Comparison of ENCODE assay signal across 26 cellular contexts in the genomic region with DNA sequence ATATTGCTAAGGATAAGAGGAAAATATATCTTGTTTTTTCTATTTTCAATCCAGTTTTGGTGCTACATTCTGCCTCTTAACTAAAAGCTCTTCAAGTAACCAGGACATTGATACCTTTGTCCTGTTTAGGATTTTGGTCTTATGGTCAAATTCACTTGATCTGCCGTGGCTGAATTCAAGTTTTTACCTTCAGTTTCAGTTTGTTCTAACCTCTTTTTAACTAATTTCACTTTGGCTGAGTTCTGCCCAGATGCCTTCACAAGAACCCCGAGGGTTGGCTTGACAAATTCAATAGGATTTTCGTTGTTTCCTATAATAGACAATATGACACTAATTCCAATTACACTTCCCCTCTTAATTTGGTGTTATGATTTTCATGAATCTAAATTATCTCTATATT.
DNase-seq lines count a peak whose midpoint lies in the region; ATAC-seq and TF ChIP-seq lines count a peak whose summit lies in the region.
"Had no signal": no experiment of that assay in that cellular context is flagged by ENCODE, and none has a peak within 500 bp of the region (broad histone marks: within the 10 kb centered on the region; RNA-seq: fewer than 3 reads in every experiment).

No MANE protein-coding gene starts in this region.

- H3K27ac ChIP-seq in ACC112 (ENCODE audit: low read depth, low read length) (no peak overlapping the region), MM.1S (ENCODE audit: low read length) (peak overlapping the region; percentile 22; the same call in 1 of the 2 replicates)
- H3K27ac ChIP-seq: C4-2B had no signal

- H3K9me3 ChIP-seq in MM.1S (replicated peaks; ENCODE audit: insufficient read depth, low read length), result no peaks in the 10 kb centered on the region
- H3K9me3 ChIP-seq in MG63, result peaks cover 14% of the 10 kb centered on the region

- H3K9me2 ChIP-seq in MM.1S (replicated peaks; ENCODE audit: insufficient read depth, low read length), result no peaks in the 10 kb centered on the region

- H2AFZ ChIP-seq in ACC112 (ENCODE audit: low read length, unreplicated experiment) (peak overlapping the region; percentile 35), MM.1S (ENCODE audit: low read length) (peak overlapping the region; percentile 29)

- H3F3A ChIP-seq in MM.1S (ENCODE audit: insufficient read depth, low read length), result peaks cover 8% of the 10 kb centered on the region

- H3K36me3 ChIP-seq in ACC112 (ENCODE audit: insufficient read depth, low read length), result no peaks in the 10 kb centered on the region
- H3K36me3 ChIP-seq in MM.1S (replicated peaks; ENCODE audit: insufficient read depth, low read length), result no peaks in the 10 kb centered on the region
- H3K36me3 ChIP-seq in MG63, result no peaks in the 10 kb centered on the region

- H3K4me3 ChIP-seq in ACC112 (ENCODE audit: low read depth, low read length), result 0 out of 2 replicates have a peak overlapping the region, but pooled peaks have one; percentile 18
- no peak overlapping the region; the same call in 1 of the 2 replicates for H3K4me3 ChIP-seq in GM12864 (ENCODE audit: low read depth, low read length)
- peak overlapping the region; percentile 43 for H3K4me3 ChIP-seq in MM.1S (ENCODE audit: low read length)
- no peak overlapping the region for H3K4me3 ChIP-seq in MG63

- peaks cover 19% of the 10 kb centered on the region for H3K27me3 Mint-ChIP-seq in central memory CD8-positive, alpha-beta T cell
- H3K27me3 Mint-ChIP-seq in naive thymus-derived CD8-positive, alpha-beta T cell, result peaks cover 0 to 11% (median 2%) of the 10 kb centered on the region in 5 donors

- peak overlapping the region; percentile 70 for H3K4me2 ChIP-seq in MM.1S (ENCODE audit: low read depth, low read length)

- H3K9ac ChIP-seq in MM.1S (ENCODE audit: low read length), result peak overlapping the region; percentile 15; the same call in 1 of the 2 replicates

- no peaks in the 10 kb centered on the region for H3K36me3 Mint-ChIP-seq in central memory CD8-positive, alpha-beta T cell (ENCODE audit: insufficient read depth)
- no peaks in the 10 kb centered on the region for H3K36me3 Mint-ChIP-seq in naive thymus-derived CD8-positive, alpha-beta T cell

- H3K27me3 ChIP-seq in ACC112 (ENCODE audit: insufficient read depth, low read length), result no peaks in the 10 kb centered on the region
- no peaks in the 10 kb centered on the region for H3K27me3 ChIP-seq in MM.1S (replicated peaks; ENCODE audit: insufficient read depth, low read length)
- no peaks in the 10 kb centered on the region for H3K27me3 ChIP-seq in MG63

- H4K20me1 ChIP-seq in MM.1S (ENCODE audit: insufficient read depth, low read length), result no peaks in the 10 kb centered on the region

- H3K9me3 Mint-ChIP-seq in central memory CD8-positive, alpha-beta T cell, result peaks cover 12% of the 10 kb centered on the region
- peaks cover 0 to 22% (median 9%) of the 10 kb centered on the region in 9 donors for H3K9me3 Mint-ChIP-seq in naive thymus-derived CD8-positive, alpha-beta T cell
- H3K9me3 Mint-ChIP-seq: T-helper 1 cell treated with Interleukin-12 subunit alpha and Interleukin-12 subunit beta and Interleukin-4 antibody, amounts not matched to agents 30 μg/mL and 1 μg/mL, for 36 hours had no signal

- H3K79me2 ChIP-seq in ACC112 (ENCODE audit: control insufficient read depth, insufficient read depth, low read length, unreplicated experiment), result no peaks in the 10 kb centered on the region
- H3K79me2 ChIP-seq in MM.1S (ENCODE audit: low read length), result no peaks in the 10 kb centered on the region

- H3K4me3 Mint-ChIP-seq in central memory CD8-positive, alpha-beta T cell, result peak overlapping the region; percentile 27
- peak overlapping the region in 1 of 10 donors; percentile 3 for H3K4me3 Mint-ChIP-seq in naive thymus-derived CD8-positive, alpha-beta T cell
- H3K4me3 Mint-ChIP-seq: T-helper 1 cell treated with Interleukin-12 subunit alpha and Interleukin-12 subunit beta and Interleukin-4 antibody, amounts not matched to agents 30 μg/mL and 1 μg/mL, for 36 hours had no signal

- H3K4me1 ChIP-seq in ACC112 (ENCODE audit: control insufficient read depth, insufficient read depth, low read length, unreplicated experiment) (peaks cover 38% of the 10 kb centered on the region), MM.1S (ENCODE audit: low read length) (peaks cover 15% of the 10 kb centered on the region)

- no peak overlapping the region for H3K27ac Mint-ChIP-seq in central memory CD8-positive, alpha-beta T cell (ENCODE audit: low read depth)
- H3K27ac Mint-ChIP-seq in naive thymus-derived CD8-positive, alpha-beta T cell, result no peak overlapping the region
- H3K27ac Mint-ChIP-seq: T-helper 1 cell treated with Interleukin-12 subunit alpha and Interleukin-12 subunit beta and Interleukin-4 antibody, amounts not matched to agents 30 μg/mL and 1 μg/mL, for 36 hours had no signal

- TF ChIP-seq CTCF in GM12864 (IDR thresholded peaks at IDR 0.05; ENCODE audit: low read depth, low read length, missing control alignments), result no peak
- no peak for TF ChIP-seq CTCF in MM.1S (IDR thresholded peaks at IDR 0.05; ENCODE audit: low read length)

- peak; percentile 10 for DNase-seq in GM12864 (ENCODE audit: low read depth)
- peak; percentile 85 for DNase-seq in MM.1S
- DNase-seq in central memory CD8-positive, alpha-beta T cell (ENCODE audit: low spot score in 2 of 2), result no peak
- DNase-seq in MG63, result no peak
- DNase-seq in SKM-1 treated with dmso at 0.1 percent for 144 hours (lab: John Stamatoyannopoulos, UW; ENCODE audit: unreplicated experiment), result no peak
- DNase-seq in naive thymus-derived CD8-positive, alpha-beta T cell, result no peak
- DNase-seq in effector CD8-positive, alpha-beta T cell (lab: John Stamatoyannopoulos, UW), result no peak
- DNase-seq: 8988T; AML-193; COR-L47; DMS 273 treated with DMSO at 0.1 percent for 48 hours; DND-41; H7; KBM-7; MV-4-11; NCI-H1105 treated with DMSO at 0.1 percent for 48 hours; NCI-H2029 treated with DMSO at 0.1 percent for 48 hours; NCI-H226; NCI-H510A treated with DMSO at 0.1 percent for 48 hours; NCI-H748 treated with DMSO at 0.1 percent for 48 hours; NK-92 treated with Interleukin-12 subunit alpha and Interleukin-12 subunit beta, amount 100 ng/mL, for 24 hours; Right ventricle myocardium superior had no signal

- peaks cover 10% of the 10 kb centered on the region for H3K4me1 Mint-ChIP-seq in central memory CD8-positive, alpha-beta T cell
- peaks cover 0 to 6% (median 2%) of the 10 kb centered on the region in 4 donors for H3K4me1 Mint-ChIP-seq in naive thymus-derived CD8-positive, alpha-beta T cell

- no peak for ATAC-seq in central memory CD8-positive, alpha-beta T cell (replicated peaks; ENCODE audit: extremely low read depth, poor library complexity, severe bottlenecking)
- ATAC-seq in naive thymus-derived CD8-positive, alpha-beta T cell, result no peak
- ATAC-seq: HepG2 had no signal

- POLR2A ChIA-PET in naive thymus-derived CD8-positive, alpha-beta T cell (lab: Charles Lee), result no interaction called here

Comparison
In these comparisons a context has a peak if more than half of its experiments do, and no peak if none do; other contexts are left out.
1. H3K4me3 ChIP-seq: peak in ACC112 (single experiment) and MM.1S (single experiment); none in GM12864 (single experiment) and MG63 (single experiment).
2. DNase-seq: peak in GM12864 (single experiment) and MM.1S (single experiment); none in central memory CD8-positive, alpha-beta T cell (0 of 2), MG63 (single experiment), SKM-1 treated with dmso at 0.1 percent for 144 hours (single experiment), naive thymus-derived CD8-positive, alpha-beta T cell (0 of 10) and effector CD8-positive, alpha-beta T cell (single experiment).